10 cellular contexts compared by ENCODE assay signal in genomic region chr1:6419397-6419802, GRCh38. TPM values are rescaled to one million over a fixed set of nuclear protein-coding genes. Genes with fewer than 3 reads are reported as not detected.
DNase-seq lines count a peak whose midpoint lies in the region; ATAC-seq and TF ChIP-seq lines count a peak whose summit lies in the region.
"Had no signal": no experiment of that assay in that cellular context is flagged by ENCODE, and none has a peak within 500 bp of the region (broad histone marks: within the 10 kb centered on the region; RNA-seq: fewer than 3 reads in every experiment).

No MANE protein-coding gene starts in this region.

- no peaks in the 10 kb centered on the region for H3K9me3 ChIP-seq in left ventricle myocardium inferior (replicated peaks)
- H3K9me3 ChIP-seq in breast epithelium, result no peaks in the 10 kb centered on the region
- no peaks in the 10 kb centered on the region for H3K9me3 ChIP-seq in lower lobe of right lung
- no peaks in the 10 kb centered on the region for H3K9me3 ChIP-seq in upper lobe of right lung

- H3K27me3 ChIP-seq in left ventricle myocardium inferior (ENCODE audit: low read depth), result peaks cover 100% of the 10 kb centered on the region
- peaks cover 15 to 70% of the 10 kb centered on the region in 2 donors for H3K27me3 ChIP-seq in breast epithelium
- peaks cover 99% of the 10 kb centered on the region for H3K27me3 ChIP-seq in lower lobe of right lung (ENCODE audit: low read depth)
- peaks cover 95% of the 10 kb centered on the region for H3K27me3 ChIP-seq in upper lobe of right lung

- TF ChIP-seq CTCF in left ventricle myocardium inferior (IDR thresholded peaks at IDR 0.05; ENCODE audit: borderline replicate concordance) (no peak), breast epithelium (IDR thresholded peaks at IDR 0.05) (no peak), lower lobe of right lung (IDR thresholded peaks at IDR 0.05) (no peak), upper lobe of right lung (IDR thresholded peaks at IDR 0.05) (no peak), foreskin fibroblast (IDR thresholded peaks at IDR 0.05; ENCODE audit: low read depth, low read length) (no peak)

- DNase-seq in left ventricle myocardium inferior (no peak), cardiac septum (ENCODE audit: low spot score) (no peak), breast epithelium (ENCODE audit: low spot score in 2 of 2) (no peak), lower lobe of right lung (no peak), upper lobe of right lung (no peak), NCI-H2107 (lab: John Stamatoyannopoulos, UW) (no peak), DMS153 (lab: John Stamatoyannopoulos, UW) (no peak), foreskin fibroblast (no peak)
- DNase-seq: activated CD8-positive, alpha-beta memory T cell treated with anti-CD3 and anti-CD28 coated beads, Interleukin-2, amount 50 U/mL, for 4 hours had no signal

- TF ChIP-seq POLR2A in breast epithelium (IDR thresholded peaks at IDR 0.05), result no peak

- no peak overlapping the region for H3K27ac ChIP-seq in left ventricle myocardium inferior (replicated peaks)
- H3K27ac ChIP-seq in breast epithelium, result no peak overlapping the region
- H3K27ac ChIP-seq in lower lobe of right lung, result no peak overlapping the region
- H3K27ac ChIP-seq in upper lobe of right lung, result no peak overlapping the region

- H3K4me3 ChIP-seq in left ventricle myocardium inferior (peak overlapping the region; percentile 58), breast epithelium (peak overlapping the region; percentile 27 to 68 (median 52)), lower lobe of right lung (peak overlapping the region; percentile 50), upper lobe of right lung (peak overlapping the region; percentile 40), foreskin fibroblast (ENCODE audit: low read depth in 1 of 2, low read length in 2 of 2) (no peak overlapping the region)

- H3K36me3 ChIP-seq in left ventricle myocardium inferior (no peaks in the 10 kb centered on the region), breast epithelium (no peaks in the 10 kb centered on the region), lower lobe of right lung (no peaks in the 10 kb centered on the region), upper lobe of right lung (no peaks in the 10 kb centered on the region)

- H3K4me1 ChIP-seq in left ventricle myocardium inferior, result peaks cover 48% of the 10 kb centered on the region
- peaks cover 4 to 15% of the 10 kb centered on the region in 2 donors for H3K4me1 ChIP-seq in breast epithelium
- peaks cover 47% of the 10 kb centered on the region for H3K4me1 ChIP-seq in lower lobe of right lung
- H3K4me1 ChIP-seq in upper lobe of right lung, result peaks cover 31% of the 10 kb centered on the region

- intact Hi-C loops in left ventricle myocardium inferior (cut with micrococcal nuclease), result no loop called here
- intact Hi-C loops in cardiac septum (cut with DNase I), result no loop called here
- intact Hi-C loops in breast epithelium (cut with DNase I; ENCODE audit: low total_unique reads), result no loop called here
- intact Hi-C loops in lower lobe of right lung (cut with DNase I), result no loop called here
- intact Hi-C loops in upper lobe of right lung (cut with DNase I), result no loop called here

- ATAC-seq in lower lobe of right lung (no peak), upper lobe of right lung (no peak)

RNA-seq across cellular contexts. Expression of gene HES2, which starts 0.3 kb away (rescaled TPM):
- total RNA-seq in left ventricle myocardium inferior, result not detected
- total RNA-seq in cardiac septum, result not detected
- total RNA-seq in breast epithelium, result 1 to 10 TPM in 2 of 3 donors, not detected in 1; 3.4 to 3.6 TPM
- total RNA-seq in lower lobe of right lung, result 6.4 TPM
- total RNA-seq in upper lobe of right lung, result 5.7 TPM

RNA-seq across cellular contexts. Expression of gene ESPN, which starts 5.2 kb away (rescaled TPM):
- total RNA-seq in left ventricle myocardium inferior (0.41 TPM), cardiac septum (0.32 TPM), breast epithelium (10 to 100 TPM in 2 of 3 donors, not detected in 1; 10.8 to 11.1 TPM), lower lobe of right lung (8.3 TPM), upper lobe of right lung (4.3 TPM)
- total RNA-seq: fibroblast of lung had no signal

RNA-seq across cellular contexts. Expression of gene ACOT7, which starts 25.8 kb away (rescaled TPM):
- total RNA-seq in left ventricle myocardium inferior (8.6 TPM), cardiac septum (13.8 TPM), breast epithelium (10 to 100 TPM in 2 of 3 donors, 1 to 10 TPM in 1; 9.4 to 12.8 (median 11.5) TPM), lower lobe of right lung (28.5 TPM), upper lobe of right lung (22.8 TPM)

RNA-seq across cellular contexts. Expression of gene TNFRSF25, which starts 46.6 kb away (rescaled TPM):
- total RNA-seq in left ventricle myocardium inferior, result 12.6 TPM
- 8.5 TPM for total RNA-seq in cardiac septum
- 10 to 100 TPM in 2 of 3 donors, 1 to 10 TPM in 1; 3.8 to 13.1 (median 12.4) TPM for total RNA-seq in breast epithelium
- total RNA-seq in lower lobe of right lung, result 8.2 TPM
- total RNA-seq in upper lobe of right lung, result 10.0 TPM

Comparison
In these comparisons a context has a peak if more than half of its experiments do, and no peak if none do; other contexts are left out.
1. H3K4me3 ChIP-seq: peak in left ventricle myocardium inferior (single experiment), breast epithelium (3 of 3), lower lobe of right lung (single experiment) and upper lobe of right lung (single experiment); none in foreskin fibroblast (0 of 2).